Comparison of ENCODE assay signal across 10 cellular contexts in the genomic region with DNA sequence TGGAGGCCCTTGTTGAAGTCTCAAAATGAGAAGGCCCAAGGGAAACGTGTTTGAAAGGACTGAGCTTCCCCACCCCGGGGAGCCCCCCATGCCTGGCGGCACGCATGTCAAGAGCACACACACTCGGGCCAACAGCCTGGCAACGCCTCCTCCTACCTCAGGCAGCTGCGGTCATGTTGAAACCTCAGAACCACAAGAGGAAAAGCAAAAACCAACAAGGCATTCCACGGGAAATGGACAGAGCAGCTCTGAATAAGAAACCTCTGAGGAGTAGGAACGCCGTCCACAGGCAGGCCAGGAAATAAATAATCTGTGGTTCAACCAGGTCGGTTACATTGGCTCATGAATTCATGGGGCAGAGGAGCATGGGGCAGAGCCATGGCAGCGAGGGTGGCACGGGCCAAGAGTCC.
DNase-seq lines count a peak whose midpoint lies in the region; ATAC-seq and TF ChIP-seq lines count a peak whose summit lies in the region.
"Had no signal": no experiment of that assay in that cellular context is flagged by ENCODE, and none has a peak within 500 bp of the region (broad histone marks: within the 10 kb centered on the region; RNA-seq: fewer than 3 reads in every experiment).

No MANE protein-coding gene starts in this region.

- H3K36me3 ChIP-seq in spleen, result peaks cover 0 to 60% (median 8%) of the 10 kb centered on the region in 6 donors
- no peaks in the 10 kb centered on the region for H3K36me3 ChIP-seq in sigmoid colon

- in situ Hi-C loops in SK-MEL-5 (cut with HindIII; ENCODE audit: low pct_unique_long_range_greater_than_20kb, low sequenced_read_pairs), result no loop called here

- H3K4me3 ChIP-seq in AG09309 (ENCODE audit: control insufficient read depth, low read depth, low read length), result no peak overlapping the region
- no peak overlapping the region for H3K4me3 ChIP-seq in fibroblast of villous mesenchyme (ENCODE audit: low read depth, low read length)
- H3K4me3 ChIP-seq in spleen, result no peak overlapping the region
- H3K4me3 ChIP-seq in sigmoid colon, result no peak overlapping the region

- TF ChIP-seq EP300 in sigmoid colon (IDR thresholded peaks at IDR 0.05), result no peak

- intact Hi-C loops in spleen (cut with DNase I; ENCODE audit: low total_unique reads) (no loop called here), sigmoid colon (cut with DNase I) (no loop called here)

- H3K4me1 ChIP-seq in spleen (peaks cover 5 to 40% (median 25%) of the 10 kb centered on the region in 6 donors), sigmoid colon (no peaks in the 10 kb centered on the region)

- TF ChIP-seq CTCF in AG09309 (IDR thresholded peaks at IDR 0.05; ENCODE audit: control insufficient read depth, insufficient read depth, low read depth, low read length, missing control alignments) (no peak), fibroblast of villous mesenchyme (IDR thresholded peaks at IDR 0.05; ENCODE audit: insufficient read depth, low read depth, low read length) (no peak), spleen (IDR thresholded peaks at IDR 0.05 in 8 of 11, conservative IDR thresholded peaks at IDR 0.05 in 3 of 11) (no peak), sigmoid colon (IDR thresholded peaks at IDR 0.05) (no peak)

- ATAC-seq in GM18868 (IDR thresholded peaks at IDR 0.05; ENCODE audit: unreplicated experiment), result no peak

- peak; percentile 51 for DNase-seq in AG09309 (ENCODE audit: low read depth)
- DNase-seq in HK-2 (ENCODE audit: unreplicated experiment), result peak; percentile 76
- DNase-seq in SK-MEL-5 (ENCODE audit: low read depth, low spot score), result peak; percentile 52
- DNase-seq in fibroblast of villous mesenchyme (ENCODE audit: low read depth), result peak; percentile 14
- DNase-seq in spleen, result no peak
- no peak for DNase-seq in sigmoid colon
- DNase-seq in NCI-H69 (lab: John Stamatoyannopoulos, UW), result no peak
- DNase-seq: NCI-H748 treated with DMSO at 0.1 percent for 48 hours; stimulated activated CD4-positive, alpha-beta T cell treated with anti-CD3 and anti-CD28 coated beads, Interleukin-4, amount 100 ng/mL, for 1 hour had no signal

- H3K9me3 ChIP-seq in spleen, result no peaks in the 10 kb centered on the region
- H3K9me3 ChIP-seq in sigmoid colon, result no peaks in the 10 kb centered on the region

- H3K27ac ChIP-seq in spleen (no peak overlapping the region), sigmoid colon (no peak overlapping the region)

- 19 to 34% (median 21%) methylated on average over 12 to 13 of the region's 13 CpGs for WGBS in spleen, 5 donors
- 42 to 81% methylated on average over 13 of the region's 13 CpGs for WGBS in sigmoid colon, 2 donors

- peaks cover 0 to 16% (median 0%) of the 10 kb centered on the region in 7 donors for H3K27me3 ChIP-seq in spleen (replicated peaks in 1 of 7)
- H3K27me3 ChIP-seq in sigmoid colon, result no peaks in the 10 kb centered on the region

- no peak for TF ChIP-seq POLR2A in spleen (IDR thresholded peaks at IDR 0.05)
- TF ChIP-seq POLR2A in sigmoid colon (IDR thresholded peaks at IDR 0.05), result no peak

Comparison
In these comparisons a context has a peak if more than half of its experiments do, and no peak if none do; other contexts are left out.
1. DNase-seq: peak in AG09309 (single experiment), HK-2 (single experiment), SK-MEL-5 (single experiment) and fibroblast of villous mesenchyme (single experiment); none in spleen (single experiment), sigmoid colon (single experiment) and NCI-H69 (single experiment).